Comparison of ENCODE assay signal across 13 cellular contexts in genomic region chr12:79086546-79086945, GRCh38.
"Had no signal": no experiment of that assay in that cellular context is flagged by ENCODE, and none has a peak within 500 bp of the region (broad histone marks: within the 10 kb centered on the region; RNA-seq: fewer than 3 reads in every experiment).

No MANE protein-coding gene starts in this region.

- H3K27me3 ChIP-seq: dorsolateral prefrontal cortex, tibial nerve, vagina had no signal

- H3K27ac Mint-ChIP-seq: activated CD4-positive, alpha-beta memory T cell treated with anti-CD3 and anti-CD28 coated beads, Interleukin-2, amount 10 ng/mL, durations not matched to agents 7 days and 5 days; activated CD4-positive, alpha-beta T cell treated with anti-CD3 and anti-CD28 coated beads for 36 hours; activated naive CD4-positive, alpha-beta T cell treated with anti-CD3 and anti-CD28 coated beads, Interleukin-2, amount 50 U/mL, for 24 hours had no signal

- H3K9me3 Mint-ChIP-seq: neural crest cell had no signal

- H3K36me3 ChIP-seq: tibial nerve, vagina, WERI-Rb-1 had no signal

- H3K4me1 ChIP-seq: tibial nerve, vagina had no signal

- H3K4me1 Mint-ChIP-seq: activated CD4-positive, alpha-beta memory T cell treated with anti-CD3 and anti-CD28 coated beads, Interleukin-2, amount 10 ng/mL, durations not matched to agents 7 days and 5 days; activated CD4-positive, alpha-beta T cell treated with anti-CD3 and anti-CD28 coated beads for 36 hours; activated naive CD4-positive, alpha-beta T cell treated with anti-CD3 and anti-CD28 coated beads, Interleukin-2, amount 50 U/mL, for 24 hours had no signal

- H3K36me3 Mint-ChIP-seq: activated naive CD4-positive, alpha-beta T cell treated with anti-CD3 and anti-CD28 coated beads, Interleukin-2, amount 50 U/mL, for 24 hours had no signal

- H3K27me3 Mint-ChIP-seq: activated CD4-positive, alpha-beta memory T cell treated with anti-CD3 and anti-CD28 coated beads, Interleukin-2, amount 10 ng/mL, durations not matched to agents 7 days and 5 days; activated CD4-positive, alpha-beta T cell treated with anti-CD3 and anti-CD28 coated beads for 36 hours; activated naive CD4-positive, alpha-beta T cell treated with anti-CD3 and anti-CD28 coated beads, Interleukin-2, amount 50 U/mL, for 24 hours had no signal

- H3K9me3 ChIP-seq: tibial nerve, vagina had no signal

- H3K4me3 ChIP-seq: dorsolateral prefrontal cortex, tibial nerve, vagina had no signal

- H3K4me3 Mint-ChIP-seq: activated CD4-positive, alpha-beta memory T cell treated with anti-CD3 and anti-CD28 coated beads, Interleukin-2, amount 10 ng/mL, durations not matched to agents 7 days and 5 days; activated CD4-positive, alpha-beta T cell treated with anti-CD3 and anti-CD28 coated beads for 36 hours; activated naive CD4-positive, alpha-beta T cell treated with anti-CD3 and anti-CD28 coated beads, Interleukin-2, amount 50 U/mL, for 24 hours; activated T-cell treated with anti-CD3 and anti-CD28 coated beads, Interleukin-2, amount 50 U/mL, for 4 hours; neural crest cell had no signal

- ATAC-seq: activated CD4-positive, alpha-beta T cell treated with anti-CD3 and anti-CD28 coated beads for 36 hours; activated T-cell treated with anti-CD3 and anti-CD28 coated beads, Interleukin-2, amount 50 U/mL, for 4 hours had no signal

- H3K27ac ChIP-seq: tibial nerve, vagina, WERI-Rb-1 had no signal

- DNase-seq: activated CD4-positive, alpha-beta memory T cell treated with anti-CD3 and anti-CD28 coated beads, Interleukin-2, amount 10 ng/mL, durations not matched to agents 7 days and 5 days; activated CD4-positive, alpha-beta T cell treated with anti-CD3 and anti-CD28 coated beads for 36 hours; activated effector memory CD4-positive, alpha-beta T cell treated with anti-CD3 and anti-CD28 coated beads, Interleukin-2, amount 50 U/mL, for 16 hours; activated T-cell treated with anti-CD3 and anti-CD28 coated beads, Interleukin-2, amount 50 U/mL, for 4 hours; dorsolateral prefrontal cortex; hypothalamus; stimulated activated CD4-positive, alpha-beta T cell treated with anti-CD3 and anti-CD28 coated beads, Interleukin-4, amount 100 ng/mL, for 24 hours; stimulated activated naive CD4-positive, alpha-beta T cell; WERI-Rb-1 had no signal
